11 cellular contexts compared by ENCODE assay signal in the genomic region with DNA sequence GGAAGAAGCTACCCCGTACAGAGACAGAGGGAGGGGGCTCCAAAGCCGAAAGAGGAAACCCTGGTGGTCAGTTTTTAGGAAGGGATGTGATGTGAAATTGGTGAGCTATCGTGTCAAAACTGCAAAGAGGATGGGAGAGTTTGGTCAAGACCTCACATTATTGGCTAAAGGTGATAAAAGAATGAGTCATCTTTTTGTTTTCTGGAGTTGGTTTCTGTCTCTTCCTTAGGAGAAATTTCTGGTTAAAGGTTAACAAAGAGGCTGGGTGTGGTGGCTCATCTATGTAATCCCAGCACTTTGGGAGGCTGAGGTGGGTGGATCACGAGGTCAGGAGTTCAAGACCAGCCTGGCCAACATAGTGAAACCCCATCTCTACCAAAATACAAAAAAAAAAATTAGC.
"Had no signal": no experiment of that assay in that cellular context is flagged by ENCODE, and none has a peak within 500 bp of the region (broad histone marks: within the 10 kb centered on the region; RNA-seq: fewer than 3 reads in every experiment).

No MANE protein-coding gene starts in this region.

- DNase-seq: activated CD4-positive, CD25-positive, alpha-beta regulatory T cell; activated effector memory CD4-positive, alpha-beta T cell treated with Interleukin-2 at 50 U/mL for 16 hours; activated T-cell treated with anti-CD3 and anti-CD28 coated beads, Interleukin-2, amount 50 U/mL, for 24 hours; amygdala; brain microvascular endothelial cell; endodermal cell; glutamatergic neuron; psoas muscle; sigmoid colon; stimulated activated naive CD4-positive, alpha-beta T cell treated with Interleukin-2 at 50 U/mL for 16 hours; T-helper 2 cell had no signal

- H3K36me3 ChIP-seq: brain microvascular endothelial cell, sigmoid colon had no signal

- H3K9me3 ChIP-seq: psoas muscle, sigmoid colon had no signal

- H3K27ac ChIP-seq: brain microvascular endothelial cell, psoas muscle, sigmoid colon had no signal

- H3K4me1 ChIP-seq: psoas muscle, sigmoid colon had no signal

- H3K27me3 ChIP-seq: brain microvascular endothelial cell, sigmoid colon had no signal

- H3K4me3 ChIP-seq: psoas muscle, sigmoid colon had no signal
